Comparison of ENCODE assay signal across 17 cellular contexts in the genomic region with DNA sequence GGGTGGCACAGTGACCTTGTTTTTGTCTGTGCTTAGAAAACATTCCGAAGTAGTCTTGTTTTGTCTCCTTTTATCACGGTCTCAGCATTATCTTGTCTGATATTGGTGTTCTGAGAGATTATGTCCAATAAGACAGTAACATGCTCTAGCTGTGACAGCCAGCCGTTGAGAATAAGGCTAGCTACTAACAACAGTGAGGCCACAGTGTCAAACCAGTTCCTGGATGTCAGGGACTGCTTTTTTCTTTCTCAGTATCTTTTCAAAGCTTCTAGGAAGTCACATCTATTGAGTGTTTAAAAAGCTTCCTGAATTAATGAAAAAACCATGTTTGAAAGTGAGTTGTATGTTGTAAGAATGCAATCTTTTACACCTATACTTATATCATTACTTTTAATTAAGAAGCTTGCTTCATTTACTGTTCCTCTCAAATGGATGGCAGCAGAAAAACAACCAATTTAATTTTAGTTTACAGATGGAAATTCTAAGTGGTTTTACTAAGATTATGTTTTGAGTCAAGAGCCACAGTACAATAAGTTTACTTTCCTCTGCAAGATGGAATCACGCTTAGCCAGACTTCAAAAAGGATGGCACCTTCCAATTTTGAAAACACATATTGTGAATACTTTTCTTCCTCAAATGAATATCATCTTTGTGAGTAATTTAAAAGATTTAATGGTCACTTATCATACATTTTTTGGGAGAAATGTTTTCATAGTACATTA.
"Had no signal": no experiment of that assay in that cellular context is flagged by ENCODE, and none has a peak within 500 bp of the region (broad histone marks: within the 10 kb centered on the region; RNA-seq: fewer than 3 reads in every experiment).

No MANE protein-coding gene starts in this region.

- H3K27me3 Mint-ChIP-seq: activated naive CD4-positive, alpha-beta T cell treated with anti-CD3 and anti-CD28 coated beads, Interleukin-2, amount 50 U/mL, for 24 hours; activated T-helper 17 cell treated with anti-CD3 and anti-CD28 coated beads, Interleukin-2, amount 50 U/mL, for 72 hours; naive thymus-derived CD4-positive, alpha-beta T cell had no signal

- ATAC-seq: activated CD4-positive, CD25-positive, alpha-beta regulatory T cell treated with anti-CD3 and anti-CD28 coated beads, Interleukin-2, amount 50 U/mL, for 24 hours; activated T-helper 17 cell treated with anti-CD3 and anti-CD28 coated beads, Interleukin-2, amount 50 U/mL, for 72 hours; left colon; naive thymus-derived CD4-positive, alpha-beta T cell had no signal

- H3K27ac Mint-ChIP-seq: activated naive CD4-positive, alpha-beta T cell treated with anti-CD3 and anti-CD28 coated beads, Interleukin-2, amount 50 U/mL, for 24 hours; activated T-helper 17 cell treated with anti-CD3 and anti-CD28 coated beads, Interleukin-2, amount 50 U/mL, for 72 hours had no signal

- H3K9me3 Mint-ChIP-seq: activated naive CD4-positive, alpha-beta T cell treated with anti-CD3 and anti-CD28 coated beads, Interleukin-2, amount 50 U/mL, for 24 hours; activated T-helper 17 cell treated with anti-CD3 and anti-CD28 coated beads, Interleukin-2, amount 50 U/mL, for 72 hours; brain; naive thymus-derived CD4-positive, alpha-beta T cell had no signal

- H3K4me1 Mint-ChIP-seq: activated T-helper 17 cell treated with anti-CD3 and anti-CD28 coated beads, Interleukin-2, amount 50 U/mL, for 72 hours had no signal

- H3K4me3 Mint-ChIP-seq: activated naive CD4-positive, alpha-beta T cell treated with anti-CD3 and anti-CD28 coated beads, Interleukin-2, amount 50 U/mL, for 24 hours; activated T-helper 17 cell treated with anti-CD3 and anti-CD28 coated beads, Interleukin-2, amount 50 U/mL, for 72 hours had no signal

- DNase-seq: cortex of kidney; effector memory CD4-positive, alpha-beta T cell; foreskin melanocyte; heart left ventricle; left colon; naive thymus-derived CD4-positive, alpha-beta T cell; nucleus accumbens; posterior cingulate gyrus; retina; SIG-M5; stimulated activated naive CD4-positive, alpha-beta T cell; substantia nigra; uterus had no signal
